In the genomic region with DNA sequence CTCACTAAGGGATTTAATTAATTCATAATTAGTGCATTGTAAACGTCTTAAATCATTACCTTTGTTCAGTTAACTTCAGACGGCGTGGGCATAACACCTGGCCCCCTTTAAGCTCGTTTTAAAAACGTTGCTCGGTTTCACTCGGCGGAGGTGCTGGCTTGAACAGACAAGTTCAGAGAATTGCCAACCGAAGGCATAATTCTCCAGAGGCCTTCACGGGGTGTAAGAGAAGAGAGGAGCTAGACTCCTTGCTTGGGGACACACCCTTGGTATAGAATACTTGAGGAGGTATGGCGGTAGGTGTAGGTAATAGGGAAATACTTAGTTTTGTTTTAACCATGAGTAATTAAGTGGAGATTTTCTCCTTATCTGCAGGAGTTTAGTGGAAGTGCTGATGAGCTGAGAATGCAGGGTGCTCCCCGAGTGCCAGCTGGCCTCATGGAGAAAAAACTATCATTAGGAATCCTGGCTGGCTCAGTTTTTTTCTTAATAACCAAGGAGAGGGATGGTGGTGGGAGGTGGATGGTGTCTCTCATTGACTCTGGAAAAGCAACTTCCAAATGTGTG, we compare ENCODE assay signal across 9 cellular contexts. TPM values are rescaled to one million over a fixed set of nuclear protein-coding genes. Genes with fewer than 3 reads are reported as not detected.
DNase-seq lines count a peak whose midpoint lies in the region; ATAC-seq and TF ChIP-seq lines count a peak whose summit lies in the region.
"Had no signal": no experiment of that assay in that cellular context is flagged by ENCODE, and none has a peak within 500 bp of the region (broad histone marks: within the 10 kb centered on the region; RNA-seq: fewer than 3 reads in every experiment).

No MANE protein-coding gene starts in this region.

- H3K9ac ChIP-seq in iPS-20b (ENCODE audit: low read depth, low read length) = peak overlapping the region; percentile 58; the same call in 1 of the 2 replicates

- peaks cover 6% of the 10 kb centered on the region; the same call in 1 of the 2 replicates for H3K27me3 Mint-ChIP-seq in WTC11 (ENCODE audit: low read depth)
- peaks cover 26% of the 10 kb centered on the region for H3K27me3 Mint-ChIP-seq in activated CD4-positive, alpha-beta memory T cell treated with anti-CD3 and anti-CD28 coated beads for 36 hours

- DNase-seq in DMS53 (lab: John Stamatoyannopoulos, UW) = peak; percentile 11
- no peak for DNase-seq in DMS53 treated with DMSO at 0.1 percent for 48 hours (lab: John Stamatoyannopoulos, UW; ENCODE audit: unreplicated experiment)
- DNase-seq in WTC11 (ENCODE audit: low spot score) = no peak
- no peak for DNase-seq in suprapubic skin (ENCODE audit: low spot score in 2 of 2)
- no peak for DNase-seq in activated CD4-positive, alpha-beta memory T cell treated with anti-CD3 and anti-CD28 coated beads for 36 hours
- no peak for DNase-seq in KG1 (lab: John Stamatoyannopoulos, UW)

- H3K4me1 ChIP-seq in iPS-20b (ENCODE audit: insufficient read depth, low read length) = no peaks in the 10 kb centered on the region; the same call in 1 of the 2 replicates
- H3K4me1 ChIP-seq in suprapubic skin = peaks cover 12% of the 10 kb centered on the region

- peaks cover 8% of the 10 kb centered on the region for H3K4me1 Mint-ChIP-seq in WTC11
- H3K4me1 Mint-ChIP-seq in activated CD4-positive, alpha-beta memory T cell treated with anti-CD3 and anti-CD28 coated beads for 36 hours (ENCODE audit: low read depth) = peaks cover 7% of the 10 kb centered on the region

- H3K4me3 Mint-ChIP-seq in WTC11 = peak overlapping the region; percentile 70
- H3K4me3 Mint-ChIP-seq in activated CD4-positive, alpha-beta memory T cell treated with anti-CD3 and anti-CD28 coated beads for 36 hours = no peak overlapping the region
- H3K4me3 Mint-ChIP-seq: T-helper 1 cell treated with Interleukin-12 subunit alpha and Interleukin-12 subunit beta and Interleukin-4 antibody, amounts not matched to agents 30 μg/mL and 1 μg/mL, for 36 hours had no signal

- no peak for ATAC-seq in WTC11
- no peak for ATAC-seq in HG02623 (IDR thresholded peaks at IDR 0.05; ENCODE audit: unreplicated experiment)

- TF ChIP-seq CTCF in WTC11 (IDR thresholded peaks at IDR 0.05) = no peak
- TF ChIP-seq CTCF in suprapubic skin (IDR thresholded peaks at IDR 0.05) = no peak

- peaks cover 20% of the 10 kb centered on the region for H3K9me3 Mint-ChIP-seq in WTC11
- H3K9me3 Mint-ChIP-seq in activated CD4-positive, alpha-beta memory T cell treated with anti-CD3 and anti-CD28 coated beads for 36 hours = no peaks in the 10 kb centered on the region
- H3K9me3 Mint-ChIP-seq: T-helper 1 cell treated with Interleukin-12 subunit alpha and Interleukin-12 subunit beta and Interleukin-4 antibody, amounts not matched to agents 30 μg/mL and 1 μg/mL, for 36 hours had no signal

- WGBS in suprapubic skin = 12% methylated on average over 12 of the region's 12 CpGs

- CTCF ChIA-PET in WTC11 (lab: Charles Lee) = interaction anchor here (1.1 to 2.3 kb wide), 5 partner anchors 60 to 509 kb away, joined by 3 to 13 read pairs (median 7); no protein-coding TSS in a partner anchor
- CTCF ChIA-PET in activated CD4-positive, alpha-beta memory T cell treated with anti-CD3 and anti-CD28 coated beads for 36 hours (lab: Charles Lee) = interaction anchor here (0.7 kb wide), 1 partner anchor 94 kb away, joined by 3 read pairs; no protein-coding TSS in a partner anchor

- H3K36me3 ChIP-seq in iPS-20b (ENCODE audit: insufficient read depth, low read depth, low read length) = no peaks in the 10 kb centered on the region
- H3K36me3 ChIP-seq in suprapubic skin = no peaks in the 10 kb centered on the region

- no peak for TF ChIP-seq POLR2A in suprapubic skin (IDR thresholded peaks at IDR 0.05)

- H3K4me3 ChIP-seq in iPS-20b (ENCODE audit: low read length) (peak overlapping the region; percentile 85), suprapubic skin (peak overlapping the region; percentile 95)

- intact Hi-C loops in activated CD4-positive, alpha-beta memory T cell treated with anti-CD3 and anti-CD28 coated beads for 36 hours (cut with micrococcal nuclease) = no loop called here

- no peaks in the 10 kb centered on the region for H3K27me3 ChIP-seq in iPS-20b (ENCODE audit: insufficient read depth, low read length)
- no peaks in the 10 kb centered on the region for H3K27me3 ChIP-seq in suprapubic skin

- no peak for TF ChIP-seq EP300 in suprapubic skin (IDR thresholded peaks at IDR 0.05)

- POLR2A ChIA-PET in WTC11 (lab: Charles Lee) = no interaction called here
- POLR2A ChIA-PET in activated CD4-positive, alpha-beta memory T cell treated with anti-CD3 and anti-CD28 coated beads for 36 hours (lab: Charles Lee) = no interaction called here

- no peak overlapping the region for H3K27ac Mint-ChIP-seq in WTC11
- no peak overlapping the region for H3K27ac Mint-ChIP-seq in activated CD4-positive, alpha-beta memory T cell treated with anti-CD3 and anti-CD28 coated beads for 36 hours
- H3K27ac Mint-ChIP-seq: T-helper 1 cell treated with Interleukin-12 subunit alpha and Interleukin-12 subunit beta and Interleukin-4 antibody, amounts not matched to agents 30 μg/mL and 1 μg/mL, for 36 hours had no signal

- H3K9me3 ChIP-seq in iPS-20b (ENCODE audit: insufficient read depth, low read depth, low read length) (no peaks in the 10 kb centered on the region), suprapubic skin (no peaks in the 10 kb centered on the region)

- H3K27ac ChIP-seq in iPS-20b (ENCODE audit: low read length) (no peak overlapping the region), suprapubic skin (no peak overlapping the region)

- no peaks in the 10 kb centered on the region for H3K36me3 Mint-ChIP-seq in WTC11
- H3K36me3 Mint-ChIP-seq in activated CD4-positive, alpha-beta memory T cell treated with anti-CD3 and anti-CD28 coated beads for 36 hours = no peaks in the 10 kb centered on the region

TF ChIP-seq in WTC11, 78 proteins besides CTCF, POLR2A, EP300 and RAD21:
- TF ChIP-seq RELA (CRISPR knock-in tag; IDR thresholded peaks at IDR 0.05; ENCODE audit: borderline replicate concordance) (no peak), GABPB1 (CRISPR knock-in tag; IDR thresholded peaks at IDR 0.05) (no peak), IRF2 (CRISPR knock-in tag; IDR thresholded peaks at IDR 0.05; ENCODE audit: borderline replicate concordance, low read depth) (no peak), E2F5 (CRISPR knock-in tag; IDR thresholded peaks at IDR 0.05) (no peak), ZNF416 (CRISPR knock-in tag; IDR thresholded peaks at IDR 0.05) (no peak), ZBTB21 (CRISPR knock-in tag; IDR thresholded peaks at IDR 0.05; ENCODE audit: borderline replicate concordance) (no peak), ESRRA (CRISPR knock-in tag; IDR thresholded peaks at IDR 0.05; ENCODE audit: borderline replicate concordance) (no peak), CREM (CRISPR knock-in tag; IDR thresholded peaks at IDR 0.05) (no peak), ZNF317 (CRISPR knock-in tag; IDR thresholded peaks at IDR 0.05; ENCODE audit: borderline replicate concordance, low read depth) (no peak), SMAD3 (CRISPR knock-in tag; IDR thresholded peaks at IDR 0.05; ENCODE audit: borderline replicate concordance) (no peak)
- TF ChIP-seq, protein P1, sequence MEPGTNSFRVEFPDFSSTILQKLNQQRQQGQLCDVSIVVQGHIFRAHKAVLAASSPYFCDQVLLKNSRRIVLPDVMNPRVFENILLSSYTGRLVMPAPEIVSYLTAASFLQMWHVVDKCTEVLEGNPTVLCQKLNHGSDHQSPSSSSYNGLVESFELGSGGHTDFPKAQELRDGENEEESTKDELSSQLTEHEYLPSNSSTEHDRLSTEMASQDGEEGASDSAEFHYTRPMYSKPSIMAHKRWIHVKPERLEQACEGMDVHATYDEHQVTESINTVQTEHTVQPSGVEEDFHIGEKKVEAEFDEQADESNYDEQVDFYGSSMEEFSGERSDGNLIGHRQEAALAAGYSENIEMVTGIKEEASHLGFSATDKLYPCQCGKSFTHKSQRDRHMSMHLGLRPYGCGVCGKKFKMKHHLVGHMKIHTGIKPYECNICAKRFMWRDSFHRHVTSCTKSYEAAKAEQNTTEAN (CRISPR knock-in tag; IDR thresholded peaks at IDR 0.05) = no peak
- TF ChIP-seq, protein P2, sequence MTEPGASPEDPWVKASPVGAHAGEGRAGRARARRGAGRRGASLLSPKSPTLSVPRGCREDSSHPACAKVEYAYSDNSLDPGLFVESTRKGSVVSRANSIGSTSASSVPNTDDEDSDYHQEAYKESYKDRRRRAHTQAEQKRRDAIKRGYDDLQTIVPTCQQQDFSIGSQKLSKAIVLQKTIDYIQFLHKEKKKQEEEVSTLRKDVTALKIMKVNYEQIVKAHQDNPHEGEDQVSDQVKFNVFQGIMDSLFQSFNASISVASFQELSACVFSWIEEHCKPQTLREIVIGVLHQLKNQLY (CRISPR knock-in tag; IDR thresholded peaks at IDR 0.05) = no peak
- TF ChIP-seq, protein P3, sequence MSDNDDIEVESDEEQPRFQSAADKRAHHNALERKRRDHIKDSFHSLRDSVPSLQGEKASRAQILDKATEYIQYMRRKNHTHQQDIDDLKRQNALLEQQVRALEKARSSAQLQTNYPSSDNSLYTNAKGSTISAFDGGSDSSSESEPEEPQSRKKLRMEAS (CRISPR knock-in tag; IDR thresholded peaks at IDR 0.05) = no peak

RNA-seq across cellular contexts. Expression of gene FBXL2, which starts 0.9 kb away (rescaled TPM):
- total RNA-seq in WTC11 (2021) (2.6 to 2.9 TPM (median 2.8 TPM) in 3 replicates), suprapubic skin (1 to 10 TPM; 2.2 to 4.1 (median 3.3) TPM)
- total RNA-seq in activated CD4-positive, alpha-beta memory T cell treated with anti-CD3 and anti-CD28 coated beads for 36 hours = not detected

RNA-seq across cellular contexts. Expression of gene SUSD5, which starts 59.6 kb away (rescaled TPM):
- 1.2 to 1.6 TPM (median 1.5 TPM) in 3 replicates for total RNA-seq in WTC11 (2021)
- total RNA-seq in suprapubic skin = 1 to 10 TPM in 3 of 4 donors, under 1 TPM in 1; 0.60 to 2.6 (median 1.4) TPM
- not detected for total RNA-seq in activated CD4-positive, alpha-beta memory T cell treated with anti-CD3 and anti-CD28 coated beads for 36 hours
